Comparison of ENCODE assay signal across 1 cellular context in genomic region chr5:178577944-178578343, GRCh38.
TF ChIP-seq lines count a peak whose summit lies in the region.

No MANE protein-coding gene starts in this region.

TF ChIP-seq in HepG2, 621 proteins besides CTCF, POLR2A, EP300 and RAD21:
- TF ChIP-seq, protein P1, sequence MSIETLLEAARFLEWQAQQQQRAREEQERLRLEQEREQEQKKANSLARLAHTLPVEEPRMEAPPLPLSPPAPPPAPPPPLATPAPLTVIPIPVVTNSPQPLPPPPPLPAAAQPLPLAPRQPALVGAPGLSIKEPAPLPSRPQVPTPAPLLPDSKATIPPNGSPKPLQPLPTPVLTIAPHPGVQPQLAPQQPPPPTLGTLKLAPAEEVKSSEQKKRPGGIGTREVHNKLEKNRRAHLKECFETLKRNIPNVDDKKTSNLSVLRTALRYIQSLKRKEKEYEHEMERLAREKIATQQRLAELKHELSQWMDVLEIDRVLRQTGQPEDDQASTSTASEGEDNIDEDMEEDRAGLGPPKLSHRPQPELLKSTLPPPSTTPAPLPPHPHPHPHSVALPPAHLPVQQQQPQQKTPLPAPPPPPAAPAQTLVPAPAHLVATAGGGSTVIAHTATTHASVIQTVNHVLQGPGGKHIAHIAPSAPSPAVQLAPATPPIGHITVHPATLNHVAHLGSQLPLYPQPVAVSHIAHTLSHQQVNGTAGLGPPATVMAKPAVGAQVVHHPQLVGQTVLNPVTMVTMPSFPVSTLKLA (IDR thresholded peaks at IDR 0.05): peak; percentile 99
- no peak for TF ChIP-seq EED (CRISPR knock-in tag; IDR thresholded peaks at IDR 0.05)
TF ChIP-seq in HepG2: peak in this region for 1.
